8 cellular contexts compared by ENCODE assay signal in genomic region chr10:100341953-100342626, GRCh38. TPM values are rescaled to one million over a fixed set of nuclear protein-coding genes. Genes with fewer than 3 reads are reported as not detected.
DNase-seq lines count a peak whose midpoint lies in the region; ATAC-seq and TF ChIP-seq lines count a peak whose summit lies in the region.

No MANE protein-coding gene starts in this region.

- H3K4me1 Mint-ChIP-seq in activated CD4-positive, alpha-beta T cell treated with anti-CD3 and anti-CD28 coated beads, Interleukin-2, amount 10 ng/mL, durations not matched to agents 24 days and 14 days, result peaks cover 42% of the 10 kb centered on the region
- H3K4me1 Mint-ChIP-seq in endodermal cell (peaks cover 36% of the 10 kb centered on the region), type B pancreatic cell (ENCODE audit: unreplicated experiment) (peaks cover 40% of the 10 kb centered on the region)

- H3K27ac Mint-ChIP-seq in activated CD4-positive, alpha-beta T cell treated with anti-CD3 and anti-CD28 coated beads, Interleukin-2, amount 10 ng/mL, durations not matched to agents 24 days and 14 days, result peak overlapping the region; percentile 14
- H3K27ac Mint-ChIP-seq in endodermal cell, result peak overlapping the region; percentile 59
- H3K27ac Mint-ChIP-seq in type B pancreatic cell, result peak overlapping the region; percentile 55

- H3K4me1 ChIP-seq in endodermal cell (ENCODE audit: control insufficient read depth, insufficient read depth, low read length) (peaks cover 5% of the 10 kb centered on the region), mucosa of descending colon (ENCODE audit: low read depth) (peaks cover 7% of the 10 kb centered on the region)

- peak; percentile 74 for ATAC-seq in mucosa of descending colon
- ATAC-seq in GM19324 (IDR thresholded peaks at IDR 0.05; ENCODE audit: low FRiP score, unreplicated experiment), result no peak

- H3K4me3 ChIP-seq in GM06990 (replicated peaks; ENCODE audit: low read depth, low read length) (no peak overlapping the region), endodermal cell (ENCODE audit: low read length) (no peak overlapping the region), mucosa of descending colon (no peak overlapping the region)

- H3K27me3 ChIP-seq in GM06990 (replicated peaks; ENCODE audit: control insufficient read depth, insufficient read depth, low read length), result no peaks in the 10 kb centered on the region
- H3K27me3 ChIP-seq in endodermal cell (ENCODE audit: control insufficient read depth, insufficient read depth, low read length, poor library complexity, severe bottlenecking), result no peaks in the 10 kb centered on the region

- 56% methylated on average over 7 to 9 of the region's 9 CpGs for WGBS in endodermal cell (ENCODE audit: insufficient coverage in 1 of 2, insufficient read length in 1 of 2), 2 experiments

- TF ChIP-seq CTCF in GM06990 (IDR thresholded peaks at IDR 0.05; ENCODE audit: insufficient read depth, low read length, poor library complexity, severe bottlenecking) (peak; percentile 67), endodermal cell (conservative IDR thresholded peaks at IDR 0.05) (peak; percentile 87), mucosa of descending colon (IDR thresholded peaks at IDR 0.05) (peak; percentile 46), type B pancreatic cell (conservative IDR thresholded peaks at IDR 0.05) (peak; percentile 74)

- H3K9me3 ChIP-seq in endodermal cell (ENCODE audit: control insufficient read depth, low read length) (no peaks in the 10 kb centered on the region), mucosa of descending colon (no peaks in the 10 kb centered on the region)

- H3K9ac ChIP-seq in endodermal cell (ENCODE audit: extremely low read depth, low read length, poor library complexity, severe bottlenecking), result no peak overlapping the region

- no peaks in the 10 kb centered on the region for H3K36me3 ChIP-seq in GM06990 (ENCODE audit: control insufficient read depth, insufficient read depth, low read length)
- H3K36me3 ChIP-seq in endodermal cell (ENCODE audit: control insufficient read depth, insufficient read depth, low read length), result no peaks in the 10 kb centered on the region
- no peaks in the 10 kb centered on the region for H3K36me3 ChIP-seq in mucosa of descending colon (ENCODE audit: low read depth)

- no peaks in the 10 kb centered on the region for H3K27me3 Mint-ChIP-seq in activated CD4-positive, alpha-beta T cell treated with anti-CD3 and anti-CD28 coated beads, Interleukin-2, amount 10 ng/mL, durations not matched to agents 24 days and 14 days
- H3K27me3 Mint-ChIP-seq in endodermal cell (ENCODE audit: insufficient read depth) (no peaks in the 10 kb centered on the region), type B pancreatic cell (peaks cover 2% of the 10 kb centered on the region)

- no peak overlapping the region for H3K4me3 Mint-ChIP-seq in activated CD4-positive, alpha-beta T cell treated with anti-CD3 and anti-CD28 coated beads, Interleukin-2, amount 10 ng/mL, durations not matched to agents 24 days and 14 days
- H3K4me3 Mint-ChIP-seq in endodermal cell (no peak overlapping the region), type B pancreatic cell (peak overlapping the region; percentile 32)

- peaks cover 2% of the 10 kb centered on the region for H3K36me3 Mint-ChIP-seq in activated CD4-positive, alpha-beta T cell treated with anti-CD3 and anti-CD28 coated beads, Interleukin-2, amount 10 ng/mL, durations not matched to agents 24 days and 14 days (ENCODE audit: low read depth)
- H3K36me3 Mint-ChIP-seq in endodermal cell (ENCODE audit: low read depth) (no peaks in the 10 kb centered on the region), type B pancreatic cell (no peaks in the 10 kb centered on the region)

- no peaks in the 10 kb centered on the region for H3K9me3 Mint-ChIP-seq in activated CD4-positive, alpha-beta T cell treated with anti-CD3 and anti-CD28 coated beads, Interleukin-2, amount 10 ng/mL, durations not matched to agents 24 days and 14 days
- no peaks in the 10 kb centered on the region for H3K9me3 Mint-ChIP-seq in endodermal cell
- H3K9me3 Mint-ChIP-seq in type B pancreatic cell, result no peaks in the 10 kb centered on the region

- peak; percentile 62 for DNase-seq in A172 (ENCODE audit: low spot score)
- DNase-seq in GM06990 (ENCODE audit: extremely low read depth, insufficient read length), result no peak
- DNase-seq in NCI-H146 (lab: John Stamatoyannopoulos, UW), result peak; percentile 70
- peak; percentile 87 for DNase-seq in activated CD4-positive, alpha-beta T cell treated with anti-CD3 and anti-CD28 coated beads, Interleukin-2, amount 10 ng/mL, durations not matched to agents 24 days and 14 days
- peak; percentile 88 for DNase-seq in endodermal cell
- DNase-seq in mucosa of descending colon, result peak in 2 of 3 donors; percentile 67 to 76
- DNase-seq in type B pancreatic cell (ENCODE audit: extremely low spot score, unreplicated experiment), result no peak

- intact Hi-C loops in activated CD4-positive, alpha-beta T cell treated with anti-CD3 and anti-CD28 coated beads, Interleukin-2, amount 10 ng/mL, durations not matched to agents 24 days and 14 days (cut with micrococcal nuclease), result loop anchor here (1.0 to 10.0 kb wide), 3 partner anchors 32 to 573 kb away; partner anchors contain the start of gene SLF2
- intact Hi-C loops in mucosa of descending colon (cut with DNase I, micrococcal nuclease), result no loop called here

- H3K27ac ChIP-seq in endodermal cell (ENCODE audit: low read depth, low read length), result no peak overlapping the region

RNA-seq across cellular contexts. Expression of gene SCD, which starts 4.9 kb away (rescaled TPM):
- total RNA-seq in A172 (2014; rRNA removed; shearing (Covaris generic)), result 249 and 398 TPM in 2 replicates
- 252 and 256 TPM in 2 replicates for total RNA-seq in activated CD4-positive, alpha-beta T cell treated with anti-CD3 and anti-CD28 coated beads, Interleukin-2, amount 10 ng/mL, durations not matched to agents 24 days and 14 days
- total RNA-seq in endodermal cell, result 100 to 1,000 TPM; 369 to 442 TPM
- 672 TPM for polyA plus RNA-seq in endodermal cell (2013, experiment 1 of 2)
- 688 TPM for polyA plus RNA-seq in endodermal cell (2013, experiment 2 of 2)
- 100 to 1,000 TPM in 1 of 3 donors, 10 to 100 TPM in 2; 40.7 to 108 (median 83.5) TPM for total RNA-seq in mucosa of descending colon
- 242 and 255 TPM in 2 replicates for total RNA-seq in type B pancreatic cell (ENCODE audit: low replicate concordance)

RNA-seq across cellular contexts. Expression of gene PKD2L1, which starts 12.1 kb away (rescaled TPM):
- total RNA-seq in A172 (2014; rRNA removed; shearing (Covaris generic)), result not detected in 2 replicates
- total RNA-seq in activated CD4-positive, alpha-beta T cell treated with anti-CD3 and anti-CD28 coated beads, Interleukin-2, amount 10 ng/mL, durations not matched to agents 24 days and 14 days, result 0.17 TPM in 1 of 2 replicates, not detected in the other
- total RNA-seq in endodermal cell (not detected), mucosa of descending colon (under 1 TPM in 2 of 3 donors, not detected in 1; 0.22 to 0.60 TPM), type B pancreatic cell (ENCODE audit: low replicate concordance) (0.26 TPM in 1 of 2 replicates, not detected in the other)
- 0.11 TPM for polyA plus RNA-seq in endodermal cell (2013, experiment 1 of 2)
- polyA plus RNA-seq in endodermal cell (2013, experiment 2 of 2), result 0.58 TPM

RNA-seq across cellular contexts. Expression of gene BLOC1S2, which starts 55.6 kb away (rescaled TPM):
- total RNA-seq in A172 (2014; rRNA removed; shearing (Covaris generic)), result 113 and 127 TPM in 2 replicates
- 62.0 and 62.5 TPM in 2 replicates for total RNA-seq in activated CD4-positive, alpha-beta T cell treated with anti-CD3 and anti-CD28 coated beads, Interleukin-2, amount 10 ng/mL, durations not matched to agents 24 days and 14 days
- 10 to 100 TPM; 25.5 to 26.0 TPM for total RNA-seq in endodermal cell
- polyA plus RNA-seq in endodermal cell (2013, experiment 1 of 2), result 59.0 TPM
- 62.6 TPM for polyA plus RNA-seq in endodermal cell (2013, experiment 2 of 2)
- 10 to 100 TPM; 17.1 to 23.8 (median 18.9) TPM for total RNA-seq in mucosa of descending colon
- 39.5 and 59.3 TPM in 2 replicates for total RNA-seq in type B pancreatic cell (ENCODE audit: low replicate concordance)

Comparison
In these comparisons a context has a peak if more than half of its experiments do, and no peak if none do; other contexts are left out.
1. DNase-seq: peak in A172 (single experiment), NCI-H146 (single experiment), activated CD4-positive, alpha-beta T cell treated with anti-CD3 and anti-CD28 coated beads, Interleukin-2, amount 10 ng/mL, durations not matched to agents 24 days and 14 days (single experiment), endodermal cell (single experiment) and mucosa of descending colon (2 of 3); none in GM06990 (single experiment) and type B pancreatic cell (single experiment).
2. Peak in every context shown above with its lines, with median percentiles within 50 percentile points of each other: CTCF ChIP-seq and H3K27ac Mint-ChIP-seq.